Comparison of ENCODE assay signal across 15 cellular contexts in the genomic region with DNA sequence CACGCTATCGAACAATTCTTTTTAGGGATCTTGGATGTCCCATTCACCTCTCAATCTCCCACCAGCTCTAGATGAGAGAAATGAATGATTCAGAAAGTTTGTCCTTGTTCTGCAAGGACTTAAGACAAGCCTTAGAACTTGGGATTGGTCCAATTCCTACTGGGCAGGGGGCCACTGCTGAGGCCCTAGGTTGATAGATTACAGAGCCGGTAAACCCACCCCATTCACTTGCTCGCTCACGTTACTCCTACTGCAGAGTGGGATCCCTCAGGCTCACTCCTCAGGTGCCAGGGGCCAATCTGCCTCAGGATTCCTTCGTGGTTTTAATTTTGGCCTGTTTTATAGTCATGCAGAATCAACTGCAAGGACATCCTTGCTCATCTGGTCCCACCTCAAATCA. TPM values are rescaled to one million over a fixed set of nuclear protein-coding genes. Genes with fewer than 3 reads are reported as not detected.
DNase-seq lines count a peak whose midpoint lies in the region; ATAC-seq and TF ChIP-seq lines count a peak whose summit lies in the region.
"Had no signal": no experiment of that assay in that cellular context is flagged by ENCODE, and none has a peak within 500 bp of the region (broad histone marks: within the 10 kb centered on the region; RNA-seq: fewer than 3 reads in every experiment).

No MANE protein-coding gene starts in this region.

- H3K4me1 ChIP-seq in tibial nerve = peaks cover 0 to 39% (median 3%) of the 10 kb centered on the region in 4 donors
- peaks cover 16% of the 10 kb centered on the region for H3K4me1 ChIP-seq in GM23248 (ENCODE audit: insufficient read depth)

- WGBS in tibial nerve, 2 donors = 70 to 79% methylated on average over 6 of the region's 6 CpGs
- WGBS in GM23248 (ENCODE audit: low coverage in 1 of 2, low lambda C conversion rate in 2 of 2, missing lambda C conversion rate in 2 of 2), 2 experiments = 92 to 96% methylated on average over 6 of the region's 6 CpGs

- in situ Hi-C loops in GM23248 (cut with MboI) = loop anchor here (10.0 to 25.0 kb wide), 3 partner anchors 245 to 528 kb away; no protein-coding TSS in a partner anchor

- peaks cover 10% of the 10 kb centered on the region for H3K79me2 ChIP-seq in GM23248 (ENCODE audit: insufficient read depth)

- H2AFZ ChIP-seq in GM23248 = no peak overlapping the region

- TF ChIP-seq EP300 in tibial nerve (IDR thresholded peaks at IDR 0.05) = no peak

- no peak for TF ChIP-seq POLR2A in tibial nerve (IDR thresholded peaks at IDR 0.05)

- H3K4me2 ChIP-seq in GM23248 (ENCODE audit: unreplicated experiment) = no peak overlapping the region

- H3K9ac ChIP-seq in GM23248 = no peak overlapping the region

- peak overlapping the region in 58 of 59 donors; percentile 56 to 99 (median 88) for H3K4me3 ChIP-seq in dorsolateral prefrontal cortex
- H3K4me3 ChIP-seq in tibial nerve = peak overlapping the region in 2 of 4 donors; percentile 3 to 65
- H3K4me3 ChIP-seq in GM23248 = no peak overlapping the region
- H3K4me3 ChIP-seq: SK-N-MC had no signal

- no peaks in the 10 kb centered on the region for H3K9me2 ChIP-seq in GM23248 (ENCODE audit: insufficient read depth)

- H3K9me3 ChIP-seq in tibial nerve (no peaks in the 10 kb centered on the region), GM23248 (ENCODE audit: low read depth) (no peaks in the 10 kb centered on the region)

- intact Hi-C loops in dorsolateral prefrontal cortex (cut with DNase I) = loop anchor here in 1 of 2 donors (5.0 to 10.0 kb wide), 3 partner anchors 60 to 448 kb away; a partner anchor contains a TSS

- H3K36me3 ChIP-seq in tibial nerve (peaks cover 0 to 20% (median 0%) of the 10 kb centered on the region in 3 donors), GM23248 (ENCODE audit: low read depth) (peaks cover 11% of the 10 kb centered on the region)

- DNase-seq in RPMI7951 (ENCODE audit: low read depth) = peak; percentile 43
- DNase-seq in dorsolateral prefrontal cortex = no peak
- peak; percentile 54 for DNase-seq in midbrain (lab: John Stamatoyannopoulos, UW)
- DNase-seq in tibial nerve (ENCODE audit: low spot score in 2 of 2) = no peak
- DNase-seq in DMS53 (lab: John Stamatoyannopoulos, UW) = no peak
- DNase-seq in GM23248 = no peak
- DNase-seq in stimulated activated CD4-positive, alpha-beta T cell treated with anti-CD3 and anti-CD28 coated beads, Interleukin-2, amount 100 ng/mL, for 24 hours = no peak
- DNase-seq: activated CD4-positive, alpha-beta T cell treated with anti-CD3 and anti-CD28 coated beads, Interleukin-2, amount 50 U/mL, for 48 hours; activated naive CD8-positive, alpha-beta T cell treated with anti-CD3 and anti-CD28 coated beads, Interleukin-2, amount 50 U/mL, for 24 hours; KBM-7; NCI-H446 had no signal

- H3F3A ChIP-seq in GM23248 (ENCODE audit: insufficient read depth) = peaks cover 56% of the 10 kb centered on the region

- H3K27me3 ChIP-seq in dorsolateral prefrontal cortex (no peaks in the 10 kb centered on the region), tibial nerve (no peaks in the 10 kb centered on the region), GM23248 (replicated peaks; ENCODE audit: insufficient read depth) (no peaks in the 10 kb centered on the region)

- no peak for TF ChIP-seq CTCF in dorsolateral prefrontal cortex (IDR thresholded peaks at IDR 0.05 in 54 of 56, conservative IDR thresholded peaks at IDR 0.05 in 2 of 56; ENCODE audit: low read depth in 1 of 56, partially characterized antibody in 56 of 56)
- TF ChIP-seq CTCF in tibial nerve (IDR thresholded peaks at IDR 0.05) = no peak

- no peak for ATAC-seq in GM21447 (IDR thresholded peaks at IDR 0.05; ENCODE audit: unreplicated experiment)
- ATAC-seq: activated naive CD8-positive, alpha-beta T cell treated with anti-CD3 and anti-CD28 coated beads, Interleukin-2, amount 50 U/mL, for 24 hours; stimulated activated effector memory CD8-positive, alpha-beta T cell treated with anti-CD3 and anti-CD28 coated beads, Interleukin-12 subunit alpha, Interleukin-12 subunit beta, amount 100 ng/mL, for 72 hours had no signal

- peak overlapping the region in 56 of 59 donors; percentile 18 to 100 (median 98) for H3K27ac ChIP-seq in dorsolateral prefrontal cortex
- H3K27ac ChIP-seq in tibial nerve = peak overlapping the region in 3 of 4 donors; percentile 96 to 99 (median 99)
- H3K27ac ChIP-seq in GM23248 = no peak overlapping the region
- H3K27ac ChIP-seq: C4-2B, SK-N-MC had no signal

- H4K20me1 ChIP-seq in GM23248 (ENCODE audit: insufficient read depth) = no peaks in the 10 kb centered on the region

RNA-seq across cellular contexts. Expression of a gene that starts 59.0 kb away (rescaled TPM):
- total RNA-seq in RPMI7951 (2014; rRNA removed; shearing (Covaris generic)) = 11.4 and 12.1 TPM in 2 replicates
- 10 to 100 TPM; 37.0 to 96.0 (median 70.9) TPM for total RNA-seq in dorsolateral prefrontal cortex
- 10 to 100 TPM; 13.1 to 20.5 (median 15.7) TPM for total RNA-seq in tibial nerve
- 2.8 and 5.6 TPM in 2 replicates for total RNA-seq in GM23248 (2014; rRNA removed; shearing (Covaris generic))
- 3.2 and 4.2 TPM in 2 replicates for polyA plus RNA-seq in GM23248 (2016; fragmentation: Nextera tagmentation; extraction: Ambion mirVana)

Comparison
In these comparisons a context has a peak if more than half of its experiments do, and no peak if none do; other contexts are left out.
1. DNase-seq: peak in RPMI7951 (single experiment) and midbrain (single experiment); none in dorsolateral prefrontal cortex (0 of 10), tibial nerve (0 of 2), DMS53 (single experiment), GM23248 (single experiment) and stimulated activated CD4-positive, alpha-beta T cell treated with anti-CD3 and anti-CD28 coated beads, Interleukin-2, amount 100 ng/mL, for 24 hours (0 of 2).